Comparison of ENCODE assay signal across 1 cellular context in genomic region chr9:130629443-130630090, GRCh38.
A peak's percentile ranks its signal among the peaks of the same experiment; 100 is the strongest.
TF ChIP-seq lines count a peak whose summit lies in the region.

No MANE protein-coding gene starts in this region.

TF ChIP-seq in GM23338, 12 proteins besides CTCF, POLR2A, EP300 and RAD21 (continued from another document):
- TF ChIP-seq ZNF462 (CRISPR knock-in tag; IDR thresholded peaks at IDR 0.05): peak; percentile 12; the same call in 1 of the 2 replicates
- TF ChIP-seq STAT1 (IDR thresholded peaks at IDR 0.05; ENCODE audit: unreplicated experiment): no peak
- TF ChIP-seq REST (IDR thresholded peaks at IDR 0.05; ENCODE audit: unreplicated experiment): no peak
